Comparison of ENCODE assay signal across 1 cellular context in genomic region chr6:8065519-8065911, GRCh38.
TF ChIP-seq lines count a peak whose summit lies in the region.

No MANE protein-coding gene starts in this region.

TF ChIP-seq in GM23338, 12 proteins besides CTCF, POLR2A, EP300 and RAD21 (continued from another document):
- no peak for TF ChIP-seq REST (IDR thresholded peaks at IDR 0.05; ENCODE audit: unreplicated experiment)
TF ChIP-seq in GM23338: peak in this region for 0.
